In genomic region chr22:39917091-39917703, GRCh38 we compare ENCODE assay signal across 14 cellular contexts. TPM values are rescaled to one million over a fixed set of nuclear protein-coding genes. Genes with fewer than 3 reads are reported as not detected.
A peak's percentile ranks its signal among the peaks of the same experiment; 100 is the strongest.
DNase-seq lines count a peak whose midpoint lies in the region; ATAC-seq and TF ChIP-seq lines count a peak whose summit lies in the region.
"Had no signal": no experiment of that assay in that cellular context is flagged by ENCODE, and none has a peak within 500 bp of the region (broad histone marks: within the 10 kb centered on the region; RNA-seq: fewer than 3 reads in every experiment).

No MANE protein-coding gene starts in this region.

- H3K9me3 Mint-ChIP-seq in activated T-cell treated with anti-CD3 and anti-CD28 coated beads, Interleukin-2, amount 50 U/mL, for 24 hours, result no peaks in the 10 kb centered on the region
- no peaks in the 10 kb centered on the region for H3K9me3 Mint-ChIP-seq in activated T-helper 17 cell treated with anti-CD3 and anti-CD28 coated beads, Interleukin-2, amount 50 U/mL, for 72 hours
- H3K9me3 Mint-ChIP-seq: nephron progenitor cell had no signal

- no peak for DNase-seq in activated T-cell treated with anti-CD3 and anti-CD28 coated beads, Interleukin-2, amount 50 U/mL, for 24 hours
- DNase-seq in activated T-cell treated with anti-CD3 and anti-CD28 coated beads, Interleukin-2, amount 50 U/mL, for 1 hour, result no peak
- DNase-seq in NCI-H1092 treated with DMSO at 0.1 percent for 48 hours (lab: John Stamatoyannopoulos, UW), result peak; percentile 62
- DNase-seq in neuronal stem cell (ENCODE audit: low spot score), result no peak
- no peak for DNase-seq in mucosa of descending colon
- no peak for DNase-seq in transverse colon
- DNase-seq: colonic mucosa, nephron progenitor cell, SJCRH30 had no signal

- no peak overlapping the region for H2AFZ ChIP-seq in neuronal stem cell (ENCODE audit: low read length)

- no peak for TF ChIP-seq EP300 in transverse colon (IDR thresholded peaks at IDR 0.05; ENCODE audit: low read depth)

- no peak overlapping the region for H2AK5ac ChIP-seq in neuronal stem cell (ENCODE audit: low read depth, low read length)

- TF ChIP-seq CTCF in mucosa of descending colon (IDR thresholded peaks at IDR 0.05), result no peak
- TF ChIP-seq CTCF in transverse colon (IDR thresholded peaks at IDR 0.05), result no peak

- intact Hi-C loops in mucosa of descending colon (cut with DNase I, micrococcal nuclease), result loop anchor here in 1 of 2 donors (10.0 kb wide), 1 partner anchor 62 kb away; no protein-coding TSS in a partner anchor
- intact Hi-C loops in transverse colon (cut with DNase I; ENCODE audit: low total_unique reads), result no loop called here

- H3K9me3 ChIP-seq in neuronal stem cell (replicated peaks in 1 of 2; ENCODE audit: control insufficient read depth in 2 of 2, insufficient read depth in 1 of 2, low read depth in 1 of 2, low read length in 2 of 2) (no peaks in the 10 kb centered on the region), mucosa of descending colon (no peaks in the 10 kb centered on the region), transverse colon (no peaks in the 10 kb centered on the region)
- H3K9me3 ChIP-seq: ascending aorta, colonic mucosa, SJCRH30 had no signal

- no CpG with 5 or more reads among the region's 5 CpGs for WGBS in neuronal stem cell (ENCODE audit: extremely low coverage in 2 of 2, insufficient read length in 2 of 2, insufficient replicate concordance in 1 of 2), 2 donors
- 67 to 88% methylated on average over 4 to 5 of the region's 5 CpGs for WGBS in transverse colon (ENCODE audit: low coverage in 1 of 2), 2 donors

- H3K27me3 Mint-ChIP-seq in activated T-cell treated with anti-CD3 and anti-CD28 coated beads, Interleukin-2, amount 50 U/mL, for 24 hours, result no peaks in the 10 kb centered on the region
- no peaks in the 10 kb centered on the region for H3K27me3 Mint-ChIP-seq in activated T-helper 17 cell treated with anti-CD3 and anti-CD28 coated beads, Interleukin-2, amount 50 U/mL, for 72 hours

- no peaks in the 10 kb centered on the region for H3K79me1 ChIP-seq in neuronal stem cell (ENCODE audit: low read depth, low read length)

- in situ Hi-C loops in transverse colon (cut with MboI; ENCODE audit: low pct_ligation_motif_present in 1 of 4, low pct_unique_long_range_greater_than_20kb in 1 of 4, low sequenced_read_pairs in 3 of 4), result no loop called here

- H3K18ac ChIP-seq in neuronal stem cell (ENCODE audit: low read length), result peak overlapping the region; percentile 40

- H3K4me3 ChIP-seq in neuronal stem cell (ENCODE audit: low read length in 2 of 2) (no peak overlapping the region), mucosa of descending colon (no peak overlapping the region), transverse colon (no peak overlapping the region)
- H3K4me3 ChIP-seq: ascending aorta, colonic mucosa, SJCRH30 had no signal

- H4K8ac ChIP-seq in neuronal stem cell (ENCODE audit: low read depth, low read length), result no peak overlapping the region

- no peak overlapping the region for H3K14ac ChIP-seq in neuronal stem cell (ENCODE audit: low read length)

- H4K91ac ChIP-seq in neuronal stem cell (ENCODE audit: low read depth, low read length, poor library complexity), result no peak overlapping the region

- no peak overlapping the region for H2BK15ac ChIP-seq in neuronal stem cell (ENCODE audit: low read length)

- H3K36me3 ChIP-seq in neuronal stem cell (replicated peaks in 1 of 2; ENCODE audit: control insufficient read depth in 2 of 2, insufficient read depth in 2 of 2, low read length in 2 of 2) (no peaks in the 10 kb centered on the region), mucosa of descending colon (ENCODE audit: low read depth) (no peaks in the 10 kb centered on the region), transverse colon (no peaks in the 10 kb centered on the region)
- H3K36me3 ChIP-seq: ascending aorta, colonic mucosa, SJCRH30 had no signal

- H3K27ac Mint-ChIP-seq in activated T-cell treated with anti-CD3 and anti-CD28 coated beads, Interleukin-2, amount 50 U/mL, for 24 hours, result peak overlapping the region; percentile 90
- peak overlapping the region; percentile 70 for H3K27ac Mint-ChIP-seq in activated T-helper 17 cell treated with anti-CD3 and anti-CD28 coated beads, Interleukin-2, amount 50 U/mL, for 72 hours
- H3K27ac Mint-ChIP-seq: nephron progenitor cell had no signal

- H3K27ac ChIP-seq in neuronal stem cell (replicated peaks; ENCODE audit: low read length) (no peak overlapping the region), transverse colon (peak overlapping the region in 2 of 4 donors; percentile 6 to 26)
- H3K27ac ChIP-seq: ascending aorta, colonic mucosa, SJCRH30 had no signal

- H3K4ac ChIP-seq in neuronal stem cell (ENCODE audit: low read length), result no peak overlapping the region

- H3K9ac ChIP-seq in neuronal stem cell (ENCODE audit: low read depth, low read length, poor library complexity), result no peak overlapping the region

- H3K27me3 ChIP-seq in neuronal stem cell (ENCODE audit: control insufficient read depth in 3 of 3, insufficient read depth in 3 of 3, low read depth in 1 of 3, low read length in 3 of 3) (peaks cover 0 to 3% (median 0%) of the 10 kb centered on the region in 3 experiments), transverse colon (no peaks in the 10 kb centered on the region)
- H3K27me3 ChIP-seq: ascending aorta, colonic mucosa had no signal

- no peak overlapping the region for H2BK5ac ChIP-seq in neuronal stem cell (ENCODE audit: low read length)

- no peak overlapping the region for H3K4me2 ChIP-seq in neuronal stem cell (ENCODE audit: insufficient read depth, low read length, poor library complexity, severe bottlenecking)

- no peak overlapping the region for H2BK12ac ChIP-seq in neuronal stem cell (ENCODE audit: low read length)

- peak overlapping the region; percentile 65 for H3K4me3 Mint-ChIP-seq in activated T-cell treated with anti-CD3 and anti-CD28 coated beads, Interleukin-2, amount 50 U/mL, for 24 hours
- no peak overlapping the region for H3K4me3 Mint-ChIP-seq in activated T-helper 17 cell treated with anti-CD3 and anti-CD28 coated beads, Interleukin-2, amount 50 U/mL, for 72 hours
- H3K4me3 Mint-ChIP-seq: nephron progenitor cell had no signal

- H3K4me1 Mint-ChIP-seq in activated T-cell treated with anti-CD3 and anti-CD28 coated beads, Interleukin-2, amount 50 U/mL, for 24 hours (ENCODE audit: low read depth), result peaks cover 92% of the 10 kb centered on the region
- H3K4me1 Mint-ChIP-seq in activated T-helper 17 cell treated with anti-CD3 and anti-CD28 coated beads, Interleukin-2, amount 50 U/mL, for 72 hours, result peaks cover 61% of the 10 kb centered on the region

- no peak overlapping the region for H2BK120ac ChIP-seq in neuronal stem cell (ENCODE audit: low read depth, low read length)

- peaks cover 3% of the 10 kb centered on the region for H3K36me3 Mint-ChIP-seq in activated T-cell treated with anti-CD3 and anti-CD28 coated beads, Interleukin-2, amount 50 U/mL, for 24 hours (ENCODE audit: low read depth)
- peaks cover 7% of the 10 kb centered on the region for H3K36me3 Mint-ChIP-seq in activated T-helper 17 cell treated with anti-CD3 and anti-CD28 coated beads, Interleukin-2, amount 50 U/mL, for 72 hours (ENCODE audit: low read depth)

- H3K4me1 ChIP-seq in neuronal stem cell (ENCODE audit: control insufficient read depth in 2 of 2, insufficient read depth in 1 of 2, low read depth in 1 of 2, low read length in 2 of 2) (peaks cover 0 to 16% of the 10 kb centered on the region in 2 donors), mucosa of descending colon (ENCODE audit: low read depth) (no peaks in the 10 kb centered on the region), transverse colon (peaks cover 0 to 3% (median 1%) of the 10 kb centered on the region in 4 donors)
- H3K4me1 ChIP-seq: ascending aorta, colonic mucosa, SJCRH30 had no signal

- no peak overlapping the region for H3K23ac ChIP-seq in neuronal stem cell (ENCODE audit: low read depth, low read length, poor library complexity)

- no peak for ATAC-seq in activated T-helper 17 cell treated with anti-CD3 and anti-CD28 coated beads, Interleukin-2, amount 50 U/mL, for 72 hours (replicated peaks)
- ATAC-seq in mucosa of descending colon (no peak), GM18870 (IDR thresholded peaks at IDR 0.05; ENCODE audit: unreplicated experiment) (no peak)
- ATAC-seq: HepG2 had no signal

- TF ChIP-seq POLR2A in transverse colon (IDR thresholded peaks at IDR 0.05), result no peak

RNA-seq across cellular contexts. Expression of gene GRAP2, which starts 16.3 kb away (rescaled TPM):
- 10 to 100 TPM; 50.7 to 94.2 TPM for total RNA-seq in activated T-helper 17 cell treated with anti-CD3 and anti-CD28 coated beads, Interleukin-2, amount 50 U/mL, for 72 hours
- polyA plus RNA-seq in neuronal stem cell (2013, experiment 1 of 2), result not detected
- not detected for polyA plus RNA-seq in neuronal stem cell (2013, experiment 2 of 2)
- total RNA-seq in mucosa of descending colon, result 1 to 10 TPM; 3.4 to 5.5 (median 4.2) TPM
- total RNA-seq in transverse colon, result 10 to 100 TPM in 1 of 4 donors, 1 to 10 TPM in 2, under 1 TPM in 1; 0.60 to 28.4 (median 4.9) TPM
- total RNA-seq: ascending aorta, HepG2, lung microvascular endothelial cell, SJCRH30 had no signal

RNA-seq across cellular contexts. Expression of gene ENTHD1, which starts 23.6 kb away (rescaled TPM):
- 1 to 10 TPM in 1 of 2 donors, under 1 TPM in 1; 0.58 to 1.2 TPM for total RNA-seq in activated T-helper 17 cell treated with anti-CD3 and anti-CD28 coated beads, Interleukin-2, amount 50 U/mL, for 72 hours
- not detected for polyA plus RNA-seq in neuronal stem cell (2013, experiment 1 of 2)
- polyA plus RNA-seq in neuronal stem cell (2013, experiment 2 of 2), result not detected
- total RNA-seq in mucosa of descending colon (not detected), transverse colon (not detected)
- total RNA-seq: colonic mucosa, HepG2, lung microvascular endothelial cell, SJCRH30 had no signal
- polyA plus RNA-seq: HepG2 had no signal

RNA-seq across cellular contexts. Expression of gene TMA7B, which starts 43.0 kb away (rescaled TPM):
- total RNA-seq in activated T-helper 17 cell treated with anti-CD3 and anti-CD28 coated beads, Interleukin-2, amount 50 U/mL, for 72 hours, result 1 to 10 TPM; 4.0 to 4.4 TPM
- polyA plus RNA-seq in neuronal stem cell (2013, experiment 1 of 2), result not detected
- not detected for polyA plus RNA-seq in neuronal stem cell (2013, experiment 2 of 2)
- under 1 TPM; 0.22 to 0.51 (median 0.23) TPM for total RNA-seq in mucosa of descending colon
- under 1 TPM in 1 of 4 donors, not detected in 3; 0.80 TPM for total RNA-seq in transverse colon
- total RNA-seq: ascending aorta, HepG2, lung microvascular endothelial cell had no signal
- polyA plus RNA-seq: HepG2 had no signal
